ENCODE assay signal across 13 cellular contexts in genomic region chr19:29016353-29016752, GRCh38.
DNase-seq lines count a peak whose midpoint lies in the region; ATAC-seq lines count a peak whose summit lies in the region.
"Had no signal": no experiment of that assay in that cellular context is flagged by ENCODE, and none has a peak within 500 bp of the region (broad histone marks: within the 10 kb centered on the region; RNA-seq: fewer than 3 reads in every experiment).

No MANE protein-coding gene starts in this region.

- ATAC-seq in stimulated activated naive CD8-positive, alpha-beta T cell treated with anti-CD3 and anti-CD28 coated beads, Interleukin-15, amount 100 ng/mL, for 72 hours = no peak
- no peak for ATAC-seq in stimulated activated naive CD8-positive, alpha-beta T cell treated with anti-CD3 and anti-CD28 coated beads, Interleukin-15, Interleukin-2, amounts not matched to agents 100 U/mL and 50 U/mL, for 24 hours
- ATAC-seq in central memory CD8-positive, alpha-beta T cell (replicated peaks; ENCODE audit: extremely low read depth, poor library complexity, severe bottlenecking) = no peak
- ATAC-seq in HG03571 (IDR thresholded peaks at IDR 0.05; ENCODE audit: unreplicated experiment) = no peak
- ATAC-seq: A549 had no signal

- H3K4me3 Mint-ChIP-seq in stimulated activated naive CD8-positive, alpha-beta T cell treated with anti-CD3 and anti-CD28 coated beads, Interleukin-15, amount 100 ng/mL, for 72 hours = no peak overlapping the region
- H3K4me3 Mint-ChIP-seq in central memory CD8-positive, alpha-beta T cell = no peak overlapping the region
- H3K4me3 Mint-ChIP-seq: B cell; CD4-positive, alpha-beta T cell; CD8-positive, alpha-beta memory T cell had no signal

- no peaks in the 10 kb centered on the region for H3K9me3 Mint-ChIP-seq in stimulated activated naive CD8-positive, alpha-beta T cell treated with anti-CD3 and anti-CD28 coated beads, Interleukin-15, amount 100 ng/mL, for 72 hours
- H3K9me3 Mint-ChIP-seq in central memory CD8-positive, alpha-beta T cell = peaks cover 7% of the 10 kb centered on the region
- H3K9me3 Mint-ChIP-seq: CD4-positive, alpha-beta T cell had no signal

- H3K27ac Mint-ChIP-seq in stimulated activated naive CD8-positive, alpha-beta T cell treated with anti-CD3 and anti-CD28 coated beads, Interleukin-15, amount 100 ng/mL, for 72 hours = peak overlapping the region; percentile 2 to 21
- H3K27ac Mint-ChIP-seq in central memory CD8-positive, alpha-beta T cell (ENCODE audit: low read depth) = peak overlapping the region; percentile 62
- H3K27ac Mint-ChIP-seq: B cell; CD4-positive, alpha-beta T cell; CD8-positive, alpha-beta memory T cell had no signal

- H3K36me3 Mint-ChIP-seq in central memory CD8-positive, alpha-beta T cell (ENCODE audit: insufficient read depth) = peaks cover 3% of the 10 kb centered on the region
- H3K36me3 Mint-ChIP-seq: CD8-positive, alpha-beta memory T cell had no signal

- H3K27me3 Mint-ChIP-seq in stimulated activated naive CD8-positive, alpha-beta T cell treated with anti-CD3 and anti-CD28 coated beads, Interleukin-15, amount 100 ng/mL, for 72 hours = peaks cover 8% of the 10 kb centered on the region
- H3K27me3 Mint-ChIP-seq in central memory CD8-positive, alpha-beta T cell = peaks cover 32% of the 10 kb centered on the region
- H3K27me3 Mint-ChIP-seq: B cell had no signal

- no peaks in the 10 kb centered on the region for H3K4me1 Mint-ChIP-seq in stimulated activated naive CD8-positive, alpha-beta T cell treated with anti-CD3 and anti-CD28 coated beads, Interleukin-15, amount 100 ng/mL, for 72 hours
- H3K4me1 Mint-ChIP-seq in central memory CD8-positive, alpha-beta T cell = no peaks in the 10 kb centered on the region
- H3K4me1 Mint-ChIP-seq: B cell; CD8-positive, alpha-beta memory T cell had no signal

- DNase-seq in stimulated activated naive CD8-positive, alpha-beta T cell treated with anti-CD3 and anti-CD28 coated beads, Interleukin-15, amount 100 ng/mL, for 72 hours = no peak
- no peak for DNase-seq in stimulated activated naive CD8-positive, alpha-beta T cell treated with anti-CD3 and anti-CD28 coated beads, Interleukin-15, Interleukin-2, amounts not matched to agents 100 U/mL and 50 U/mL, for 24 hours
- DNase-seq in central memory CD8-positive, alpha-beta T cell (ENCODE audit: low spot score in 2 of 2) = no peak
- no peak for DNase-seq in HPDE6-E6E7 (ENCODE audit: extremely low spot score)
- DNase-seq: AML-193; CD4-positive, alpha-beta T cell; CD8-positive, alpha-beta memory T cell; COR-L47; DMS79 treated with DMSO at 0.1 percent for 48 hours; GF-D8 had no signal
